27 cellular contexts compared by ENCODE assay signal in genomic region chr1:23211955-23212354, GRCh38. TPM values are rescaled to one million over a fixed set of nuclear protein-coding genes. Genes with fewer than 3 reads are reported as not detected.
"Had no signal": no experiment of that assay in that cellular context is flagged by ENCODE, and none has a peak within 500 bp of the region (broad histone marks: within the 10 kb centered on the region; RNA-seq: fewer than 3 reads in every experiment).

No MANE protein-coding gene starts in this region.

- FAIRE-seq: frontal cortex, islet of Langerhans had no signal

- H3K4me3 ChIP-seq: colonic mucosa, heart left ventricle, mucosa of descending colon, ovary, right atrium auricular region, sigmoid colon, skin epidermis, suprapubic skin, tibial artery, upper lobe of left lung, vagina had no signal

- H3K4me1 ChIP-seq: colonic mucosa had no signal

- H3K9me3 ChIP-seq: colonic mucosa, heart left ventricle, mucosa of descending colon, ovary, right atrium auricular region, sigmoid colon, suprapubic skin, tibial artery, upper lobe of left lung, vagina had no signal

- ATAC-seq: esophagus mucosa; heart left ventricle; left lobe of liver; mucosa of descending colon; naive thymus-derived CD8-positive, alpha-beta T cell had no signal

- DNase-seq: colonic mucosa; effector CD4-positive, alpha-beta T cell; heart left ventricle; hypothalamus; kidney glomerular epithelial cell; mammary epithelial cell; mucosa of descending colon; naive thymus-derived CD8-positive, alpha-beta T cell; ovary; sigmoid colon; stimulated activated CD4-positive, alpha-beta T cell treated with anti-CD3 and anti-CD28 coated beads, Interleukin-12 subunit alpha, Interleukin-12 subunit beta, amount 100 ng/mL, for 4 hours; stimulated activated naive CD4-positive, alpha-beta T cell; tibial artery; upper lobe of left lung had no signal

- H3K36me3 ChIP-seq: colonic mucosa, heart left ventricle, ovary, right atrium auricular region, sigmoid colon, suprapubic skin, tibial artery, upper lobe of left lung, vagina had no signal

- H3K27ac ChIP-seq: colonic mucosa, heart left ventricle, ovary, right atrium auricular region, sigmoid colon, skin epidermis, suprapubic skin, tibial artery, upper lobe of left lung, vagina had no signal

RNA-seq across cellular contexts. Expression of gene HTR1D, which starts 5.3 kb away (rescaled TPM):
- total RNA-seq: esophagus mucosa; fibroblast of lung; left lobe of liver; lower leg skin; mesenteric fat pad; naive thymus-derived CD8-positive, alpha-beta T cell; posterior vena cava; right atrium auricular region; sigmoid colon; suprapubic skin; vagina had no signal
- polyA plus RNA-seq: fibroblast of lung; naive thymus-derived CD8-positive, alpha-beta T cell; neural cell had no signal
